In the genomic region with DNA sequence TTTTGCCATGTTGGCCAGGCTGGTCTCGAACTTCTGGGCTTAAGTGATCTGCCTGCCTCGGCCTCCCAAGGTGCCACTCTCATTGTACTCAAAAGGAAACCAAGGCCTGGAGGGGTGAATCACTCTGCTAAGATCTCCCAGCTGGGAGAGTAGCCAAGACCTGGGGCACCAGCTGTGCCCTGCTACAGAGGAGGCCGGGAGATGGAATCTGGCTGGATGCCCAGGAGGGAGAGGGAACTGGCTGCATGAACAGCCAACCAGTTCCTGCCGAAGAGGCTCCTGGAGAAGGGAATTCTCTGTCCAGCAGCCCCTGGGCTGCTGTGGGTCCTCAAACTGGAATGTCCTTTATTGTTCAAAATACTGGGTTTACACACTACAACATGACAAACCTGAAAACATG, we compare ENCODE assay signal across 8 cellular contexts.
DNase-seq lines count a peak whose midpoint lies in the region; ATAC-seq and TF ChIP-seq lines count a peak whose summit lies in the region.

No MANE protein-coding gene starts in this region.

- H3K27me3 ChIP-seq in colonic mucosa: no peaks in the 10 kb centered on the region

- H3K4me3 Mint-ChIP-seq in immature natural killer cell: no peak overlapping the region

- no peak overlapping the region for H3K27ac Mint-ChIP-seq in immature natural killer cell

- peak; percentile 99 for DNase-seq in EL
- peak; percentile 92 for DNase-seq in NCI-H446 treated with DMSO at 0.1 percent for 48 hours (lab: John Stamatoyannopoulos, UW)
- DNase-seq in colonic mucosa: peak; percentile 95
- DNase-seq in medulla oblongata (ENCODE audit: extremely low spot score): peak; percentile 98
- no peak for DNase-seq in immature natural killer cell

- no peaks in the 10 kb centered on the region for H3K4me1 ChIP-seq in colonic mucosa

- no peak overlapping the region for H3K27ac ChIP-seq in colonic mucosa

- H3K36me3 ChIP-seq in colonic mucosa: no peaks in the 10 kb centered on the region

- peaks cover 2 to 9% (median 6%) of the 10 kb centered on the region in 3 donors for H3K27me3 Mint-ChIP-seq in immature natural killer cell (ENCODE audit: low read depth in 3 of 3)

- no peak overlapping the region for H3K9ac ChIP-seq in colonic mucosa (ENCODE audit: low read depth in 2 of 2, low read length in 2 of 2)

- H3K9me3 ChIP-seq in colonic mucosa: no peaks in the 10 kb centered on the region

- no peaks in the 10 kb centered on the region for H3K4me1 Mint-ChIP-seq in immature natural killer cell

- TF ChIP-seq CTCF in colonic mucosa (IDR thresholded peaks at IDR 0.05): no peak

- peaks cover 0 to 1% (median 0%) of the 10 kb centered on the region in 6 donors for H3K9me3 Mint-ChIP-seq in immature natural killer cell

- H3K4me3 ChIP-seq in colonic mucosa: no peak overlapping the region

- no peaks in the 10 kb centered on the region for H3K36me3 Mint-ChIP-seq in immature natural killer cell

- ATAC-seq in GM18909 (IDR thresholded peaks at IDR 0.05; ENCODE audit: poor library complexity, unreplicated experiment): no peak
- ATAC-seq in HG03432 (IDR thresholded peaks at IDR 0.05; ENCODE audit: unreplicated experiment): no peak
- ATAC-seq in HG02623 (IDR thresholded peaks at IDR 0.05; ENCODE audit: unreplicated experiment): no peak

- intact Hi-C loops in colonic mucosa (cut with DNase I): no loop called here

Comparison
In these comparisons a context has a peak if more than half of its experiments do, and no peak if none do; other contexts are left out.
1. DNase-seq: peak in EL (single experiment), NCI-H446 treated with DMSO at 0.1 percent for 48 hours (single experiment), colonic mucosa (single experiment) and medulla oblongata (single experiment); none in immature natural killer cell (0 of 3).